ENCODE assay signal across 8 cellular contexts in the genomic region with DNA sequence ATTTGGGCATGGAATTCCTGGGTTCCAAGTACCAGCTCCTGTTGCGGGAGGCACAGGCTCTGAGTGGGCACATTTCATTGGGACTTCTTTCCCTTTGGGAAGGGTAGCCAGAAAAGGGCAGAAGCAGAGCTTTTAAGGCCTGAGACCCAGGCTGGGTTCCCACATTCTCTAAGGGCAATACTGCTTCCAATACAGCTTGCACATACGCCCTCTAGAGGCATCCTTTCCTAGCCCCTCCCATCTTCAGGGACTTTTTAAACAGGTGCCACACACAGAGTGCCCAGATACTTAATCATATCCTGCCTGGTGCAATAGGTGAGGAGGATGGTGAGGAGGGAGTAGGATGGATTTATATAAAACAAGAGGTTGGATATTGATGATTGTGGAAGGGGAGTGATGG. TPM values are rescaled to one million over a fixed set of nuclear protein-coding genes. Genes with fewer than 3 reads are reported as not detected.
DNase-seq lines count a peak whose midpoint lies in the region; ATAC-seq and TF ChIP-seq lines count a peak whose summit lies in the region.

No MANE protein-coding gene starts in this region.

- H3K9ac ChIP-seq in HCT116 (ENCODE audit: low read length): no peak overlapping the region

- POLR2A ChIA-PET in HCT116 (lab: Charles Lee): no interaction called here

- ATAC-seq in activated T-cell treated with anti-CD3 and anti-CD28 coated beads, Interleukin-2, amount 50 U/mL, for 72 hours (replicated peaks in 1 of 2): peak; percentile 69 to 73
- ATAC-seq in HCT116: peak; percentile 99
- peak; percentile 58 for ATAC-seq in effector memory CD8-positive, alpha-beta T cell (replicated peaks)

- H3K27ac ChIP-seq in HCT116 (ENCODE audit: low read depth, low read length) (no peak overlapping the region), sigmoid colon (no peak overlapping the region), esophagus muscularis mucosa (replicated peaks in 1 of 4) (no peak overlapping the region)

- RAD21 ChIA-PET in HCT116 (lab: Charles Lee; ENCODE audit: low non-redundant PET in 1 of 2, low total read pairs in 2 of 2, uncharacterized antibody in 2 of 2, unreplicated experiment in 2 of 2): no interaction called here

- peak; percentile 55 to 59 for DNase-seq in activated T-cell treated with anti-CD3 and anti-CD28 coated beads, Interleukin-2, amount 50 U/mL, for 72 hours
- no peak for DNase-seq in activated T-cell treated with anti-CD3 and anti-CD28 coated beads, Interleukin-2, amount 50 U/mL, for 24 hours
- peak; percentile 68 for DNase-seq in HCT116 (ENCODE audit: low read depth, low spot score)
- peak; percentile 7 for DNase-seq in NCI-H146 (lab: John Stamatoyannopoulos, UW)
- peak in 1 of 3 experiments; percentile 37 for DNase-seq in effector memory CD8-positive, alpha-beta T cell
- no peak for DNase-seq in sigmoid colon
- DNase-seq in esophagus muscularis mucosa (ENCODE audit: extremely low spot score): no peak
- DNase-seq in NK-92 treated with Interleukin-12 subunit alpha and Interleukin-12 subunit beta, amount 100 ng/mL, for 24 hours (lab: John Stamatoyannopoulos, UW): no peak

- no peaks in the 10 kb centered on the region for H3K9me3 Mint-ChIP-seq in activated T-cell treated with anti-CD3 and anti-CD28 coated beads, Interleukin-2, amount 50 U/mL, for 72 hours
- no peaks in the 10 kb centered on the region for H3K9me3 Mint-ChIP-seq in activated T-cell treated with anti-CD3 and anti-CD28 coated beads, Interleukin-2, amount 50 U/mL, for 24 hours
- H3K9me3 Mint-ChIP-seq in effector memory CD8-positive, alpha-beta T cell: no peaks in the 10 kb centered on the region

- no peaks in the 10 kb centered on the region for H3K36me3 Mint-ChIP-seq in activated T-cell treated with anti-CD3 and anti-CD28 coated beads, Interleukin-2, amount 50 U/mL, for 72 hours (ENCODE audit: insufficient read depth in 2 of 2)
- H3K36me3 Mint-ChIP-seq in activated T-cell treated with anti-CD3 and anti-CD28 coated beads, Interleukin-2, amount 50 U/mL, for 24 hours (ENCODE audit: low read depth): no peaks in the 10 kb centered on the region
- peaks cover 1% of the 10 kb centered on the region for H3K36me3 Mint-ChIP-seq in effector memory CD8-positive, alpha-beta T cell (ENCODE audit: insufficient read depth)

- H3K4me2 ChIP-seq in HCT116 (ENCODE audit: low read length): no peak overlapping the region

- TF ChIP-seq EP300 in sigmoid colon (IDR thresholded peaks at IDR 0.05) (no peak), esophagus muscularis mucosa (IDR thresholded peaks at IDR 0.05) (no peak)

- no peak for TF ChIP-seq POLR2A in HCT116 (IDR thresholded peaks at IDR 0.05; ENCODE audit: borderline replicate concordance, extremely low read depth, insufficient read depth, insufficient read length)
- no peak for TF ChIP-seq POLR2A in sigmoid colon (IDR thresholded peaks at IDR 0.05)
- no peak for TF ChIP-seq POLR2A in esophagus muscularis mucosa (IDR thresholded peaks at IDR 0.05; ENCODE audit: low read depth)

- H3K9me3 ChIP-seq in HCT116 (ENCODE audit: control insufficient read depth in 1 of 2, insufficient read depth in 1 of 2, low read depth in 1 of 2, low read length in 2 of 2) (no peaks in the 10 kb centered on the region), sigmoid colon (no peaks in the 10 kb centered on the region), esophagus muscularis mucosa (no peaks in the 10 kb centered on the region)

- H3K9me2 ChIP-seq in HCT116 (ENCODE audit: insufficient read depth): no peaks in the 10 kb centered on the region

- CTCF ChIA-PET in HCT116 (lab: Charles Lee): interaction anchor here (1.1 to 1.8 kb wide), 3 partner anchors 13 to 325 kb away, joined by 3 to 7 read pairs (median 6); no protein-coding TSS in a partner anchor

- H3K4me1 ChIP-seq in HCT116 (ENCODE audit: control insufficient read depth in 1 of 2, insufficient read depth in 2 of 2, low read length in 2 of 2): no peaks in the 10 kb centered on the region
- H3K4me1 ChIP-seq in sigmoid colon: peaks cover 0 to 17% (median 15%) of the 10 kb centered on the region in 4 donors
- H3K4me1 ChIP-seq in esophagus muscularis mucosa: peaks cover 10 to 17% (median 16%) of the 10 kb centered on the region in 4 donors

- intact Hi-C loops in HCT116 (cut with micrococcal nuclease) (no loop called here), sigmoid colon (cut with DNase I) (no loop called here), esophagus muscularis mucosa (cut with DNase I) (no loop called here)

- 53 to 78% methylated on average over 2 of the region's 2 CpGs for WGBS in sigmoid colon, 2 donors
- 60% methylated on average over 1 of the region's 2 CpGs for WGBS in esophagus muscularis mucosa

- peak; percentile 51 for TF ChIP-seq RAD21 in HCT116 (IDR thresholded peaks at IDR 0.05; ENCODE audit: low read depth)

- no peaks in the 10 kb centered on the region for H3K79me2 ChIP-seq in HCT116 (ENCODE audit: insufficient read depth, low read length)

- no peak overlapping the region for H3K4me3 ChIP-seq in HCT116 (replicated peaks in 1 of 2; ENCODE audit: low read depth in 1 of 2, low read length in 2 of 2)
- H3K4me3 ChIP-seq in sigmoid colon: no peak overlapping the region
- no peak overlapping the region for H3K4me3 ChIP-seq in esophagus muscularis mucosa

- H3K27me3 ChIP-seq in HCT116 (ENCODE audit: insufficient read depth, low read length): no peaks in the 10 kb centered on the region
- H3K27me3 ChIP-seq in sigmoid colon: peaks cover 6 to 27% (median 16%) of the 10 kb centered on the region in 3 donors
- peaks cover 4 to 27% (median 12%) of the 10 kb centered on the region in 4 donors for H3K27me3 ChIP-seq in esophagus muscularis mucosa

- no peak overlapping the region for H2AFZ ChIP-seq in HCT116 (ENCODE audit: low read depth, low read length, poor library complexity, severe bottlenecking)

- TF ChIP-seq CTCF in HCT116 (IDR thresholded peaks at IDR 0.05 in 2 of 3, conservative IDR thresholded peaks at IDR 0.05 in 1 of 3; ENCODE audit: borderline replicate concordance in 1 of 3, insufficient read depth in 1 of 3, low read depth in 2 of 3, low read length in 2 of 3) (peak; percentile 25 to 85 (median 80); a peak in 5 of 6 replicates), sigmoid colon (IDR thresholded peaks at IDR 0.05) (no peak), esophagus muscularis mucosa (IDR thresholded peaks at IDR 0.05) (no peak)

- H3K27me3 Mint-ChIP-seq in activated T-cell treated with anti-CD3 and anti-CD28 coated beads, Interleukin-2, amount 50 U/mL, for 72 hours (ENCODE audit: low read depth): peaks cover 39% of the 10 kb centered on the region
- peaks cover 41% of the 10 kb centered on the region for H3K27me3 Mint-ChIP-seq in activated T-cell treated with anti-CD3 and anti-CD28 coated beads, Interleukin-2, amount 50 U/mL, for 24 hours
- H3K27me3 Mint-ChIP-seq in effector memory CD8-positive, alpha-beta T cell: peaks cover 18 to 37% of the 10 kb centered on the region in 2 donors

- peaks cover 6% of the 10 kb centered on the region for H3K4me1 Mint-ChIP-seq in activated T-cell treated with anti-CD3 and anti-CD28 coated beads, Interleukin-2, amount 50 U/mL, for 72 hours (ENCODE audit: low read depth)
- H3K4me1 Mint-ChIP-seq in activated T-cell treated with anti-CD3 and anti-CD28 coated beads, Interleukin-2, amount 50 U/mL, for 24 hours (ENCODE audit: low read depth): peaks cover 11% of the 10 kb centered on the region
- H3K4me1 Mint-ChIP-seq in effector memory CD8-positive, alpha-beta T cell (ENCODE audit: low read depth in 2 of 2): peaks cover 0 to under 1% of the 10 kb centered on the region in 2 donors

- H3K4me3 Mint-ChIP-seq in activated T-cell treated with anti-CD3 and anti-CD28 coated beads, Interleukin-2, amount 50 U/mL, for 72 hours: no peak overlapping the region
- no peak overlapping the region for H3K4me3 Mint-ChIP-seq in activated T-cell treated with anti-CD3 and anti-CD28 coated beads, Interleukin-2, amount 50 U/mL, for 24 hours
- no peak overlapping the region for H3K4me3 Mint-ChIP-seq in effector memory CD8-positive, alpha-beta T cell

- H3K36me3 ChIP-seq in HCT116 (ENCODE audit: control insufficient read depth in 1 of 2, insufficient read depth in 2 of 2, low read length in 2 of 2) (no peaks in the 10 kb centered on the region), sigmoid colon (no peaks in the 10 kb centered on the region), esophagus muscularis mucosa (no peaks in the 10 kb centered on the region)

- H4K20me1 ChIP-seq in HCT116 (ENCODE audit: insufficient read depth): no peaks in the 10 kb centered on the region

- H3K27ac Mint-ChIP-seq in activated T-cell treated with anti-CD3 and anti-CD28 coated beads, Interleukin-2, amount 50 U/mL, for 72 hours: no peak overlapping the region
- no peak overlapping the region for H3K27ac Mint-ChIP-seq in activated T-cell treated with anti-CD3 and anti-CD28 coated beads, Interleukin-2, amount 50 U/mL, for 24 hours
- H3K27ac Mint-ChIP-seq in effector memory CD8-positive, alpha-beta T cell: no peak overlapping the region

- BruUV-seq in HCT116 (replicated peaks; lab: Mats Ljungman, UMichigan): no TSS peak

TF ChIP-seq in HCT116, 20 proteins besides CTCF, POLR2A, EP300 and RAD21:
- 0 out of 2 replicates have a peak, but pooled peaks have one; percentile 43 for TF ChIP-seq CBX3 (IDR thresholded peaks at IDR 0.05; ENCODE audit: low read depth)
- no peak for TF ChIP-seq ZFX (IDR thresholded peaks at IDR 0.05)
- no peak for TF ChIP-seq EZH2 (IDR thresholded peaks at IDR 0.05)
TF ChIP-seq in HCT116: peak in this region for 1.

RNA-seq across cellular contexts. Expression of a gene that starts 5.7 kb away (rescaled TPM):
- not detected for total RNA-seq in activated T-cell treated with anti-CD3 and anti-CD28 coated beads, Interleukin-2, amount 50 U/mL, for 72 hours
- total RNA-seq in HCT116 (2021; ENCODE audit: unreplicated experiment) (not detected), sigmoid colon (1 to 10 TPM in 3 of 4 donors, under 1 TPM in 1; 0.83 to 5.7 (median 3.3) TPM), esophagus muscularis mucosa (1 to 10 TPM; 1.2 to 7.6 (median 2.3) TPM)
- not detected in 2 replicates for polyA plus RNA-seq in HCT116 (2012)
- under 1 TPM in 1 of 3 donors, not detected in 2; 0.20 TPM for polyA plus RNA-seq in sigmoid colon

Comparison
In these comparisons a context has a peak if more than half of its experiments do, and no peak if none do; other contexts are left out.
1. DNase-seq: peak in activated T-cell treated with anti-CD3 and anti-CD28 coated beads, Interleukin-2, amount 50 U/mL, for 72 hours (2 of 2), HCT116 (single experiment) and NCI-H146 (single experiment); none in activated T-cell treated with anti-CD3 and anti-CD28 coated beads, Interleukin-2, amount 50 U/mL, for 24 hours (single experiment), sigmoid colon (single experiment), esophagus muscularis mucosa (single experiment) and NK-92 treated with Interleukin-12 subunit alpha and Interleukin-12 subunit beta, amount 100 ng/mL, for 24 hours (single experiment).
2. CTCF ChIP-seq: peak in HCT116 (3 of 3); none in sigmoid colon (0 of 4) and esophagus muscularis mucosa (0 of 3).
3. Peak in every context shown above with its lines, with median percentiles within 50 percentile points of each other: ATAC-seq.